Comparison of ENCODE assay signal across 8 cellular contexts in genomic region chr6:108966855-108967755, GRCh38.
A peak's percentile ranks its signal among the peaks of the same experiment; 100 is the strongest.
DNase-seq lines count a peak whose midpoint lies in the region; ATAC-seq and TF ChIP-seq lines count a peak whose summit lies in the region.

No MANE protein-coding gene starts in this region.

- CTCF ChIA-PET in A673 (lab: Charles Lee) (no interaction called here), WTC11 (lab: Charles Lee) (interaction anchor here (0.6 to 3.3 kb wide), 18 partner anchors 9 to 456 kb away, joined by 3 to 22 read pairs (median 4); partner anchors contain the start of gene ARMC2)

- no peak overlapping the region for H3K4me3 Mint-ChIP-seq in WTC11
- H3K4me3 Mint-ChIP-seq in stimulated activated memory B cell treated with anti-CD40 and anti-IgM and Interleukin-4, amounts not matched to agents 10 μg/mL and 1 μg/mL and 100 μg/mL, for 72 hours: no peak overlapping the region

- DNase-seq in A673 (ENCODE audit: low spot score): peak; percentile 56
- peak; percentile 56 for DNase-seq in LHCN-M2 (ENCODE audit: low read depth)
- DNase-seq in WTC11 (ENCODE audit: low spot score): peak; percentile 47
- DNase-seq in left ventricle myocardium inferior: peak; percentile 50
- DNase-seq in COLO668 (lab: John Stamatoyannopoulos, UW; ENCODE audit: unreplicated experiment): no peak
- no peak for DNase-seq in NCI-H510A (lab: John Stamatoyannopoulos, UW)

- H3K4me1 Mint-ChIP-seq in WTC11: peaks cover 35% of the 10 kb centered on the region
- H3K4me1 Mint-ChIP-seq in stimulated activated memory B cell treated with anti-CD40 and anti-IgM and Interleukin-4, amounts not matched to agents 10 μg/mL and 1 μg/mL and 100 μg/mL, for 72 hours: peaks cover 16% of the 10 kb centered on the region

- H3K36me3 ChIP-seq in A673 (ENCODE audit: insufficient read depth, low read length, poor library complexity, severe bottlenecking) (no peaks in the 10 kb centered on the region), left ventricle myocardium inferior (no peaks in the 10 kb centered on the region)

- intact Hi-C loops in A673 (cut with micrococcal nuclease; ENCODE audit: unreplicated experiment) (no loop called here), left ventricle myocardium inferior (cut with micrococcal nuclease) (no loop called here)

- no peak overlapping the region for H3K27ac ChIP-seq in A673 (ENCODE audit: low read depth, low read length, poor library complexity, severe bottlenecking)
- H3K27ac ChIP-seq in left ventricle myocardium inferior (replicated peaks): peak overlapping the region; percentile 89

- H3K27me3 ChIP-seq in A673 (replicated peaks; ENCODE audit: insufficient read depth, low read depth, low read length, poor library complexity) (no peaks in the 10 kb centered on the region), left ventricle myocardium inferior (ENCODE audit: low read depth) (no peaks in the 10 kb centered on the region)

- BruUV-seq in A673 (replicated peaks; lab: Mats Ljungman, UMichigan): no TSS peak

- H3K4me1 ChIP-seq in A673 (ENCODE audit: insufficient read depth, low read length, poor library complexity, severe bottlenecking) (peaks cover 9% of the 10 kb centered on the region), left ventricle myocardium inferior (peaks cover 49% of the 10 kb centered on the region)

- H3K9me3 Mint-ChIP-seq in WTC11: no peaks in the 10 kb centered on the region
- H3K9me3 Mint-ChIP-seq in stimulated activated memory B cell treated with anti-CD40 and anti-IgM and Interleukin-4, amounts not matched to agents 10 μg/mL and 1 μg/mL and 100 μg/mL, for 72 hours: no peaks in the 10 kb centered on the region

- ATAC-seq in WTC11: peak; percentile 70
- peak; percentile 65 for ATAC-seq in stimulated activated memory B cell treated with anti-CD40 and anti-IgM and Interleukin-4, amounts not matched to agents 10 μg/mL and 1 μg/mL and 100 μg/mL, for 72 hours
- ATAC-seq in HG03571 (IDR thresholded peaks at IDR 0.05; ENCODE audit: unreplicated experiment): no peak

- peak overlapping the region; percentile 83 for H3K27ac Mint-ChIP-seq in WTC11
- peak overlapping the region; percentile 51 for H3K27ac Mint-ChIP-seq in stimulated activated memory B cell treated with anti-CD40 and anti-IgM and Interleukin-4, amounts not matched to agents 10 μg/mL and 1 μg/mL and 100 μg/mL, for 72 hours

- H3K36me3 Mint-ChIP-seq in WTC11: no peaks in the 10 kb centered on the region
- no peaks in the 10 kb centered on the region for H3K36me3 Mint-ChIP-seq in stimulated activated memory B cell treated with anti-CD40 and anti-IgM and Interleukin-4, amounts not matched to agents 10 μg/mL and 1 μg/mL and 100 μg/mL, for 72 hours

- H3K9me3 ChIP-seq in A673 (ENCODE audit: low read depth, low read length, poor library complexity, severe bottlenecking): no peaks in the 10 kb centered on the region
- no peaks in the 10 kb centered on the region for H3K9me3 ChIP-seq in left ventricle myocardium inferior (replicated peaks)

- TF ChIP-seq CTCF in A673 (conservative IDR thresholded peaks at IDR 0.05; ENCODE audit: low read depth, low read length) (no peak), WTC11 (IDR thresholded peaks at IDR 0.05) (no peak), left ventricle myocardium inferior (IDR thresholded peaks at IDR 0.05; ENCODE audit: borderline replicate concordance) (no peak)

- H3K27me3 Mint-ChIP-seq in WTC11 (ENCODE audit: low read depth): no peaks in the 10 kb centered on the region; the same call in 1 of the 2 replicates
- no peaks in the 10 kb centered on the region for H3K27me3 Mint-ChIP-seq in stimulated activated memory B cell treated with anti-CD40 and anti-IgM and Interleukin-4, amounts not matched to agents 10 μg/mL and 1 μg/mL and 100 μg/mL, for 72 hours

- POLR2A ChIA-PET in A673 (lab: Charles Lee; ENCODE audit: low non-redundant PET): interaction anchor here (0.5 kb wide), 1 partner anchor 1312 kb away, joined by 3 read pairs; no protein-coding TSS in a partner anchor
- POLR2A ChIA-PET in WTC11 (lab: Charles Lee): interaction anchor here (0.6 kb wide), 1 partner anchor 77 kb away, joined by 4 read pairs; no protein-coding TSS in a partner anchor

- H3K4me3 ChIP-seq in A673 (ENCODE audit: low read depth, low read length, poor library complexity, severe bottlenecking): no peak overlapping the region
- H3K4me3 ChIP-seq in left ventricle myocardium inferior: peak overlapping the region; percentile 3

TF ChIP-seq in WTC11, 78 proteins besides CTCF, POLR2A, EP300 and RAD21:
- no peak for TF ChIP-seq ZNF317 (CRISPR knock-in tag; IDR thresholded peaks at IDR 0.05; ENCODE audit: borderline replicate concordance, low read depth)
- TF ChIP-seq OVOL2 (CRISPR knock-in tag; IDR thresholded peaks at IDR 0.05; ENCODE audit: borderline replicate concordance): no peak
- TF ChIP-seq FOXP1 (CRISPR knock-in tag; IDR thresholded peaks at IDR 0.05; ENCODE audit: borderline replicate concordance): no peak
- no peak for TF ChIP-seq ATF2 (CRISPR knock-in tag; IDR thresholded peaks at IDR 0.05; ENCODE audit: borderline replicate concordance, low read depth)
- TF ChIP-seq ATF3 (CRISPR knock-in tag; conservative IDR thresholded peaks at IDR 0.05): no peak
- TF ChIP-seq ZBTB21 (CRISPR knock-in tag; IDR thresholded peaks at IDR 0.05; ENCODE audit: borderline replicate concordance): no peak

Comparison
In these comparisons a context has a peak if more than half of its experiments do, and no peak if none do; other contexts are left out.
1. DNase-seq: peak in A673 (single experiment), LHCN-M2 (single experiment), WTC11 (single experiment) and left ventricle myocardium inferior (single experiment); none in COLO668 (single experiment) and NCI-H510A (single experiment).